Comparison of ENCODE assay signal across 10 cellular contexts in genomic region chr10:77898323-77899079, GRCh38. TPM values are rescaled to one million over a fixed set of nuclear protein-coding genes. Genes with fewer than 3 reads are reported as not detected.
DNase-seq lines count a peak whose midpoint lies in the region; ATAC-seq, FAIRE-seq and TF ChIP-seq lines count a peak whose summit lies in the region.
"Had no signal": no experiment of that assay in that cellular context is flagged by ENCODE, and none has a peak within 500 bp of the region (broad histone marks: within the 10 kb centered on the region; RNA-seq: fewer than 3 reads in every experiment).

No MANE protein-coding gene starts in this region.

- dilution Hi-C loops in keratinocyte (cut with MboI; ENCODE audit: extremely low pct_ligation_motif_present, low sequenced_read_pairs) = no loop called here

- H3K36me3 ChIP-seq in heart left ventricle = no peaks in the 10 kb centered on the region
- no peaks in the 10 kb centered on the region for H3K36me3 ChIP-seq in left ventricle myocardium inferior
- H3K36me3 ChIP-seq in RWPE2 (ENCODE audit: low read depth) = 0 out of 2 replicates have a peak, but pooled peaks cover 3% of the 10 kb centered on the region
- peaks cover 5 to 6% of the 10 kb centered on the region in 2 experiments for H3K36me3 ChIP-seq in keratinocyte (ENCODE audit: control insufficient read depth in 2 of 2, extremely low read depth in 1 of 2, insufficient read depth in 2 of 2, low read length in 2 of 2)

- H3K27ac ChIP-seq in heart left ventricle (peak overlapping the region in 1 of 12 donors; percentile 41), left ventricle myocardium inferior (replicated peaks) (no peak overlapping the region), RWPE2 (ENCODE audit: poor library complexity, severe bottlenecking) (peak overlapping the region; percentile 99), keratinocyte (ENCODE audit: control insufficient read depth, insufficient read depth, low read length) (peak overlapping the region; percentile 92)

- H4K20me1 ChIP-seq in keratinocyte (ENCODE audit: control insufficient read depth, extremely low read depth, insufficient read depth, low read length) = peaks cover 3% of the 10 kb centered on the region

- no peak for TF ChIP-seq POLR2A in heart left ventricle (IDR thresholded peaks at IDR 0.05)

- TF ChIP-seq CTCF in heart left ventricle (IDR thresholded peaks at IDR 0.05) (no peak), left ventricle myocardium inferior (IDR thresholded peaks at IDR 0.05; ENCODE audit: borderline replicate concordance) (no peak), RWPE2 (IDR thresholded peaks at IDR 0.05; ENCODE audit: poor library complexity, severe bottlenecking) (no peak), keratinocyte (optimal IDR thresholded peaks at IDR 0.05 in 1 of 3, IDR thresholded peaks at IDR 0.05 in 1 of 3, conservative IDR thresholded peaks at IDR 0.05 in 1 of 3; ENCODE audit: extremely low read depth in 1 of 3, insufficient read depth in 2 of 3, low read length in 3 of 3) (no peak)

- FAIRE-seq in keratinocyte (lab: Jason Lieb, UNC) (no peak), urothelium cell line (lab: Jason Lieb, UNC) (peak; percentile 77)

- peaks cover 0 to 42% (median 14%) of the 10 kb centered on the region in 12 donors for H3K4me1 ChIP-seq in heart left ventricle
- H3K4me1 ChIP-seq in left ventricle myocardium inferior = peaks cover 33% of the 10 kb centered on the region
- peaks cover 49% of the 10 kb centered on the region for H3K4me1 ChIP-seq in RWPE2 (ENCODE audit: insufficient read depth, poor library complexity, severe bottlenecking)
- peaks cover 54% of the 10 kb centered on the region for H3K4me1 ChIP-seq in keratinocyte (ENCODE audit: control insufficient read depth, extremely low read depth, insufficient read depth, low read length)

- peak overlapping the region; percentile 21 for H2AFZ ChIP-seq in keratinocyte (ENCODE audit: control insufficient read depth, low read length)

- DNase-seq in heart left ventricle = no peak
- no peak for DNase-seq in left ventricle myocardium inferior
- peak; percentile 98 for DNase-seq in RWPE2 (ENCODE audit: low spot score)
- peak; percentile 95 for DNase-seq in keratinocyte (ENCODE audit: low read depth, low spot score)
- DNase-seq in urothelium cell line (ENCODE audit: low spot score) = peak; percentile 68
- no peak for DNase-seq in middle frontal gyrus (ENCODE audit: extremely low spot score, low spot score)
- DNase-seq in medulla oblongata (ENCODE audit: extremely low spot score) = no peak
- DNase-seq: activated T-cell treated with anti-CD3 and anti-CD28 coated beads, Interleukin-2, amount 50 U/mL, for 1 hour; NCI-H774 had no signal

- peaks cover 62% of the 10 kb centered on the region for H3K79me2 ChIP-seq in keratinocyte (ENCODE audit: control insufficient read depth, insufficient read depth, low read length)

- WGBS in heart left ventricle, 4 donors = 57 to 71% (median 67%) methylated on average over 11 to 19 of the region's 19 CpGs

- H3K9ac ChIP-seq in keratinocyte (ENCODE audit: control insufficient read depth, extremely low read depth, insufficient read depth, low read length) = peak overlapping the region; percentile 69

- ATAC-seq in heart left ventricle (peak in 3 of 4 donors; percentile 46 to 52 (median 48)), RWPE2 (ENCODE audit: low read depth) (peak; percentile 89), HG03378 (IDR thresholded peaks at IDR 0.05; ENCODE audit: unreplicated experiment) (no peak)

- H3K9me1 ChIP-seq in keratinocyte (ENCODE audit: control insufficient read depth, extremely low read depth, insufficient read depth, low read length) = peaks cover 2% of the 10 kb centered on the region

- H3K4me3 ChIP-seq in heart left ventricle = no peak overlapping the region
- no peak overlapping the region for H3K4me3 ChIP-seq in left ventricle myocardium inferior
- no peak overlapping the region for H3K4me3 ChIP-seq in RWPE2 (ENCODE audit: severe bottlenecking)
- peak overlapping the region in 2 of 3 experiments; percentile 43 to 67 for H3K4me3 ChIP-seq in keratinocyte (ENCODE audit: control insufficient read depth in 2 of 3, extremely low read depth in 1 of 3, insufficient read depth in 2 of 3, low read depth in 1 of 3, low read length in 3 of 3)

- intact Hi-C loops in heart left ventricle (cut with DNase I) = no loop called here
- intact Hi-C loops in left ventricle myocardium inferior (cut with micrococcal nuclease) = no loop called here

- no peaks in the 10 kb centered on the region for H3K9me3 ChIP-seq in heart left ventricle
- H3K9me3 ChIP-seq in left ventricle myocardium inferior (replicated peaks) = no peaks in the 10 kb centered on the region
- no peaks in the 10 kb centered on the region for H3K9me3 ChIP-seq in RWPE2 (ENCODE audit: severe bottlenecking)
- no peaks in the 10 kb centered on the region for H3K9me3 ChIP-seq in keratinocyte (ENCODE audit: control insufficient read depth, low read depth, low read length)

- peak overlapping the region; percentile 93 for H3K4me2 ChIP-seq in keratinocyte (ENCODE audit: control insufficient read depth, extremely low read depth, insufficient read depth, low read depth, low read length)

- H3K27me3 ChIP-seq in heart left ventricle = no peaks in the 10 kb centered on the region
- H3K27me3 ChIP-seq in left ventricle myocardium inferior (ENCODE audit: low read depth) = no peaks in the 10 kb centered on the region
- no peaks in the 10 kb centered on the region for H3K27me3 ChIP-seq in RWPE2 (ENCODE audit: insufficient read depth, poor library complexity, severe bottlenecking)
- no peaks in the 10 kb centered on the region for H3K27me3 ChIP-seq in keratinocyte (ENCODE audit: control insufficient read depth, extremely low read depth, insufficient read depth, low read length)

RNA-seq across cellular contexts. Expression of gene DLG5, which starts 28.1 kb away (rescaled TPM):
- total RNA-seq in heart left ventricle (10 to 100 TPM in 6 of 9 donors, 1 to 10 TPM in 3; 7.6 to 27.1 (median 13.6) TPM), left ventricle myocardium inferior (8.9 TPM)
- polyA plus RNA-seq in heart left ventricle (10 to 100 TPM in 1 of 2 donors, 1 to 10 TPM in 1; 5.2 to 12.8 TPM), keratinocyte (9.5 to 35.9 TPM (median 17.2 TPM) in 3 replicates)
- 33.6 TPM for polyA plus RNA-seq in keratinocyte (2011; ENCODE audit: low read depth)
- polyA plus RNA-seq in keratinocyte (2011; cell fraction: cytosol; rRNA removed) = 15.5 and 21.6 TPM in 2 replicates
- polyA plus RNA-seq in keratinocyte (2011; cell fraction: nucleus; rRNA removed) = 59.9 and 60.9 TPM in 2 replicates
- polyA plus RNA-seq in keratinocyte (2012; ENCODE audit: low replicate concordance) = 23.2 and 49.6 TPM in 2 replicates
- polyA minus RNA-seq in keratinocyte = 23.1 to 123 TPM (median 41.6 TPM) in 3 replicates
- 34.3 TPM for polyA minus RNA-seq in keratinocyte (2011; cell fraction: cytosol; rRNA and poly(A)+ RNA removed)
- polyA minus RNA-seq in keratinocyte (2011; cell fraction: nucleus; rRNA and poly(A)+ RNA removed) = 61.4 and 75.7 TPM in 2 replicates

Comparison
In these comparisons a context has a peak if more than half of its experiments do, and no peak if none do; other contexts are left out.
1. DNase-seq: peak in RWPE2 (single experiment), keratinocyte (single experiment) and urothelium cell line (single experiment); none in heart left ventricle (0 of 5), left ventricle myocardium inferior (single experiment), middle frontal gyrus (single experiment) and medulla oblongata (single experiment).
2. H3K4me3 ChIP-seq: peak in keratinocyte (2 of 3); none in heart left ventricle (0 of 12), left ventricle myocardium inferior (single experiment) and RWPE2 (single experiment).